In genomic region chr11:16833026-16833425, GRCh38 we compare ENCODE assay signal across 18 cellular contexts.
A peak's percentile ranks its signal among the peaks of the same experiment; 100 is the strongest.
DNase-seq lines count a peak whose midpoint lies in the region; ATAC-seq and TF ChIP-seq lines count a peak whose summit lies in the region.
"Had no signal": no experiment of that assay in that cellular context is flagged by ENCODE, and none has a peak within 500 bp of the region (broad histone marks: within the 10 kb centered on the region; RNA-seq: fewer than 3 reads in every experiment).

No MANE protein-coding gene starts in this region.

- no peak overlapping the region for H3K27ac Mint-ChIP-seq in neural progenitor cell
- H3K27ac Mint-ChIP-seq: B cell; CD14-positive monocyte; CD8-positive, alpha-beta T cell had no signal

- H3K36me3 ChIP-seq in BLaER1 (no peaks in the 10 kb centered on the region), ectodermal cell (ENCODE audit: control insufficient read depth, insufficient read depth, low read length) (no peaks in the 10 kb centered on the region), neural progenitor cell (no peaks in the 10 kb centered on the region)

- H3K9me3 ChIP-seq in BLaER1: no peaks in the 10 kb centered on the region
- no peaks in the 10 kb centered on the region for H3K9me3 ChIP-seq in ectodermal cell (ENCODE audit: control insufficient read depth, low read length)
- no peaks in the 10 kb centered on the region for H3K9me3 ChIP-seq in neural progenitor cell (ENCODE audit: low read depth)

- no peak overlapping the region for H3K9ac ChIP-seq in BLaER1
- no peak overlapping the region for H3K9ac ChIP-seq in neural progenitor cell
- H3K9ac ChIP-seq: GM23248 had no signal

- H3K27ac ChIP-seq in BLaER1: no peak overlapping the region
- peak overlapping the region; percentile 70 for H3K27ac ChIP-seq in ectodermal cell (ENCODE audit: insufficient read depth, low read depth, low read length, poor library complexity, severe bottlenecking)
- H3K27ac ChIP-seq in neural progenitor cell: peak overlapping the region; percentile 80
- H3K27ac ChIP-seq: GM23248 had no signal

- no peak overlapping the region for H2AFZ ChIP-seq in neural progenitor cell (replicated peaks)
- H2AFZ ChIP-seq: GM23248 had no signal

- no peak for ATAC-seq in activated CD4-positive, CD25-positive, alpha-beta regulatory T cell treated with anti-CD3 and anti-CD28 coated beads, Interleukin-2, amount 50 U/mL, for 24 hours
- ATAC-seq: CD8-positive, alpha-beta T cell; GM12878 had no signal

- no peaks in the 10 kb centered on the region for H3K79me2 ChIP-seq in neural progenitor cell (ENCODE audit: low read depth)

- H3K27me3 ChIP-seq in BLaER1 (no peaks in the 10 kb centered on the region), ectodermal cell (ENCODE audit: control insufficient read depth, insufficient read depth, low read length, poor library complexity, severe bottlenecking) (no peaks in the 10 kb centered on the region), neural progenitor cell (no peaks in the 10 kb centered on the region)

- peaks cover 19% of the 10 kb centered on the region for H3K36me3 Mint-ChIP-seq in neural progenitor cell
- H3K36me3 Mint-ChIP-seq: CD14-positive monocyte; CD8-positive, alpha-beta T cell had no signal

- H3F3A ChIP-seq in neural progenitor cell (ENCODE audit: low read depth): peaks cover 29% of the 10 kb centered on the region

- peaks cover 7% of the 10 kb centered on the region for H3K4me1 ChIP-seq in BLaER1
- peaks cover 20% of the 10 kb centered on the region for H3K4me1 ChIP-seq in ectodermal cell (ENCODE audit: control insufficient read depth, insufficient read depth, low read length)
- H3K4me1 ChIP-seq in neural progenitor cell: peaks cover 21% of the 10 kb centered on the region

- no peak overlapping the region for H3K4me3 Mint-ChIP-seq in neural progenitor cell
- H3K4me3 Mint-ChIP-seq: B cell; CD14-positive monocyte; CD8-positive, alpha-beta T cell had no signal

- DNase-seq in ELF-1 (ENCODE audit: low read depth, low spot score) (peak; percentile 22), neural progenitor cell (ENCODE audit: low spot score) (peak; percentile 59), AG08396 (ENCODE audit: low spot score) (no peak), NOMO-1 treated with dmso at 0.1 percent for 144 hours (lab: John Stamatoyannopoulos, UW; ENCODE audit: unreplicated experiment) (no peak), Kasumi-1 (lab: John Stamatoyannopoulos, UW) (no peak)
- DNase-seq: ACHN; CD8-positive, alpha-beta T cell; COR-L47; DMS53; GM23248; H7; IMR-90 had no signal

- H4K20me1 ChIP-seq in BLaER1 (no peaks in the 10 kb centered on the region), neural progenitor cell (ENCODE audit: low read depth) (no peaks in the 10 kb centered on the region)

- TF ChIP-seq CTCF in neural progenitor cell (IDR thresholded peaks at IDR 0.05): no peak

- H3K9me3 Mint-ChIP-seq in neural progenitor cell: no peaks in the 10 kb centered on the region
- H3K9me3 Mint-ChIP-seq: CD8-positive, alpha-beta T cell had no signal

- no peaks in the 10 kb centered on the region for H3K27me3 Mint-ChIP-seq in neural progenitor cell (ENCODE audit: insufficient read depth, low read depth)
- H3K27me3 Mint-ChIP-seq: B cell had no signal

- 0 to 5% methylated on average over 2 of the region's 2 CpGs for WGBS in ectodermal cell, 2 experiments

- peak overlapping the region; percentile 1; the same call in 1 of the 2 replicates for H3K4me2 ChIP-seq in BLaER1
- peak overlapping the region; percentile 24 for H3K4me2 ChIP-seq in neural progenitor cell

- peaks cover 19% of the 10 kb centered on the region for H3K4me1 Mint-ChIP-seq in neural progenitor cell
- H3K4me1 Mint-ChIP-seq: B cell, CD14-positive monocyte had no signal

- H3K4me3 ChIP-seq in BLaER1: no peak overlapping the region
- no peak overlapping the region for H3K4me3 ChIP-seq in ectodermal cell (ENCODE audit: insufficient read depth, low read depth, low read length)
- H3K4me3 ChIP-seq in neural progenitor cell: no peak overlapping the region
- H3K4me3 ChIP-seq: GM12878, GM23248 had no signal

Comparison
In these comparisons a context has a peak if more than half of its experiments do, and no peak if none do; other contexts are left out.
1. DNase-seq: peak in ELF-1 (single experiment) and neural progenitor cell (single experiment); none in AG08396 (single experiment), NOMO-1 treated with dmso at 0.1 percent for 144 hours (single experiment) and Kasumi-1 (0 of 2).